ENCODE assay signal across 25 cellular contexts in the genomic region with DNA sequence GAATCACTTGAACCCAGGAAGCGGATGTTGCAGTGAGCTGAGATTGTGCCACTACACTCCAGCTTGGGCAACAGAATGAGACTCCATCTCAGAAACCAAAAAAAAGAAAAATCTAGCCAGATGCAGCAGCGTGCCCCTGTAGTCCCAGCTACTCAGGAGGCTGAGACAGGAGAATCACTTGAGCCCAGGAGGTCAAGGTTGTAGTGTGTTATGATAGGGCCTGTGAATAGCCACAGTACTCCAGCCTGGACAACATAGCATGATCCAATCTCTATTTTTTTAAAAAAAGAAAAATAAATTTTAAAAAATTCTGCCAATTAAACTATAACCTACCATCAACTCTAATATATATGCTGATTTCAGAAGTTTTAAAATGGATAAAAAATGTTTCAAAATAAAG. TPM values are rescaled to one million over a fixed set of nuclear protein-coding genes. Genes with fewer than 3 reads are reported as not detected.
DNase-seq lines count a peak whose midpoint lies in the region; ATAC-seq, FAIRE-seq and TF ChIP-seq lines count a peak whose summit lies in the region.
"Had no signal": no experiment of that assay in that cellular context is flagged by ENCODE, and none has a peak within 500 bp of the region (broad histone marks: within the 10 kb centered on the region; RNA-seq: fewer than 3 reads in every experiment).

No MANE protein-coding gene starts in this region.

- WGBS in mammary epithelial cell (ENCODE audit: low coverage, missing lambda C conversion rate): 100% methylated on average over 2 of the region's 2 CpGs
- 97% methylated on average over 2 of the region's 2 CpGs; no CpG with 5 or more reads in 1 of the 2 donors for WGBS in transverse colon (ENCODE audit: low coverage in 1 of 2), 2 donors

- intact Hi-C loops in MCF 10A (cut with micrococcal nuclease) (no loop called here), mammary epithelial cell (cut with micrococcal nuclease) (loop anchor here (1.0 kb wide), 1 partner anchor 15 kb away; no protein-coding TSS in a partner anchor), kidney (cut with DNase I) (no loop called here), transverse colon (cut with DNase I; ENCODE audit: low total_unique reads) (no loop called here)

- H2AFZ ChIP-seq in mammary epithelial cell (ENCODE audit: low read depth, low read length): no peak overlapping the region

- no peak overlapping the region for H3K4me2 ChIP-seq in mammary epithelial cell (ENCODE audit: insufficient read depth, low read depth, low read length)

- peaks cover 4% of the 10 kb centered on the region for H3K36me3 ChIP-seq in mammary epithelial cell (ENCODE audit: insufficient read depth, low read length)
- no peaks in the 10 kb centered on the region for H3K36me3 ChIP-seq in kidney (ENCODE audit: control insufficient read depth in 1 of 2, insufficient read depth in 2 of 2, low read length in 2 of 2)
- no peaks in the 10 kb centered on the region for H3K36me3 ChIP-seq in transverse colon
- H3K36me3 ChIP-seq in BE2C: no peaks in the 10 kb centered on the region
- H3K36me3 ChIP-seq: suprapubic skin had no signal

- H3K27me3 Mint-ChIP-seq in MCF 10A (ENCODE audit: insufficient read depth, unreplicated experiment): no peaks in the 10 kb centered on the region
- H3K27me3 Mint-ChIP-seq in WTC11 (ENCODE audit: low read depth): no peaks in the 10 kb centered on the region
- H3K27me3 Mint-ChIP-seq: activated CD8-positive, alpha-beta memory T cell treated with anti-CD3 and anti-CD28 coated beads, Interleukin-2, amount 10 ng/mL, durations not matched to agents 7 days and 5 days; activated naive CD8-positive, alpha-beta T cell treated with anti-CD3 and anti-CD28 coated beads, Interleukin-2, amount 50 U/mL, for 24 hours; CD4-positive, CD25-positive, alpha-beta regulatory T cell; effector memory CD8-positive, alpha-beta T cell; natural killer cell treated with Interleukin-12 subunit alpha and Interleukin-12 subunit beta and Interleukin-15 and Interleukin-18, amount 100 ng/mL, for 72 hours had no signal

- H3K4me1 ChIP-seq in mammary epithelial cell (ENCODE audit: insufficient read depth, low read length) (peaks cover 32% of the 10 kb centered on the region), kidney (ENCODE audit: control insufficient read depth in 1 of 2, insufficient read depth in 1 of 2, low read depth in 1 of 2, low read length in 2 of 2) (no peaks in the 10 kb centered on the region), transverse colon (peaks cover 3 to 30% (median 22%) of the 10 kb centered on the region in 4 donors), BE2C (no peaks in the 10 kb centered on the region)

- BruUV-seq in MCF 10A (replicated peaks; lab: Mats Ljungman, UMichigan): no TSS peak
- BruUV-seq in mammary epithelial cell (replicated peaks; lab: Mats Ljungman, UMichigan): no TSS peak

- H3K9me3 Mint-ChIP-seq in MCF 10A (ENCODE audit: unreplicated experiment) (no peaks in the 10 kb centered on the region), WTC11 (no peaks in the 10 kb centered on the region)
- H3K9me3 Mint-ChIP-seq: activated naive CD8-positive, alpha-beta T cell treated with anti-CD3 and anti-CD28 coated beads, Interleukin-2, amount 50 U/mL, for 24 hours; activated T-cell treated with anti-CD3 and anti-CD28 coated beads, Interleukin-2, amount 50 U/mL, for 4 hours; CD4-positive, CD25-positive, alpha-beta regulatory T cell; effector memory CD8-positive, alpha-beta T cell; natural killer cell treated with Interleukin-12 subunit alpha and Interleukin-12 subunit beta and Interleukin-15 and Interleukin-18, amount 100 ng/mL, for 72 hours had no signal

- TF ChIP-seq POLR2A in transverse colon (IDR thresholded peaks at IDR 0.05): no peak

- ATAC-seq in WTC11 (no peak), GM18867 (IDR thresholded peaks at IDR 0.05; ENCODE audit: unreplicated experiment) (no peak)
- ATAC-seq: activated CD8-positive, alpha-beta memory T cell treated with anti-CD3 and anti-CD28 coated beads, Interleukin-2, amount 10 ng/mL, durations not matched to agents 7 days and 5 days; activated naive CD8-positive, alpha-beta T cell treated with anti-CD3 and anti-CD28 coated beads, Interleukin-2, amount 50 U/mL, for 24 hours; activated T-cell treated with anti-CD3 and anti-CD28 coated beads, Interleukin-2, amount 50 U/mL, for 4 hours; effector memory CD8-positive, alpha-beta T cell; heart left ventricle; natural killer cell treated with Interleukin-12 subunit alpha and Interleukin-12 subunit beta and Interleukin-15 and Interleukin-18, amount 100 ng/mL, for 72 hours had no signal

- H3K4me3 ChIP-seq in mammary epithelial cell (replicated peaks in 1 of 3; ENCODE audit: insufficient read depth in 1 of 3, low read depth in 2 of 3, low read length in 3 of 3): no peak overlapping the region
- no peak overlapping the region for H3K4me3 ChIP-seq in kidney (ENCODE audit: low read length in 2 of 2)
- no peak overlapping the region for H3K4me3 ChIP-seq in transverse colon
- H3K4me3 ChIP-seq in BE2C (ENCODE audit: low read depth, low read length): no peak overlapping the region
- H3K4me3 ChIP-seq: heart left ventricle, suprapubic skin had no signal

- H4K20me1 ChIP-seq in mammary epithelial cell (ENCODE audit: insufficient read depth, low read length): no peaks in the 10 kb centered on the region

- POLR2A ChIA-PET in MCF 10A (lab: Yijun Ruan, JAX) (interaction anchor here (0.8 to 3.4 kb wide), 3 partner anchors 14 to 175 kb away, joined by 3 to 47 read pairs (median 4); no protein-coding TSS in a partner anchor), WTC11 (lab: Charles Lee) (interaction anchor here (0.6 kb wide), 1 partner anchor 99 kb away, joined by 3 read pairs; no protein-coding TSS in a partner anchor)

- CTCF ChIA-PET in MCF 10A (lab: Yijun Ruan, JAX) (interaction anchor here (0.6 to 1.1 kb wide), 3 partner anchors 80 to 165 kb away, joined by 3 to 5 read pairs (median 3); no protein-coding TSS in a partner anchor), mammary epithelial cell (lab: Charles Lee; ENCODE audit: low non-redundant PET) (interaction anchor here (0.6 kb wide), 1 partner anchor 13 kb away, joined by 3 read pairs; no protein-coding TSS in a partner anchor), WTC11 (lab: Charles Lee) (no interaction called here)

- peaks cover 26% of the 10 kb centered on the region for H3K4me1 Mint-ChIP-seq in MCF 10A (ENCODE audit: insufficient read depth, unreplicated experiment)
- H3K4me1 Mint-ChIP-seq in WTC11: peaks cover 83% of the 10 kb centered on the region

- H3K27ac Mint-ChIP-seq in MCF 10A (ENCODE audit: low read depth, unreplicated experiment) (peak overlapping the region; percentile 97), WTC11 (peak overlapping the region; percentile 98)
- H3K27ac Mint-ChIP-seq: activated CD8-positive, alpha-beta memory T cell treated with anti-CD3 and anti-CD28 coated beads, Interleukin-2, amount 10 ng/mL, durations not matched to agents 7 days and 5 days; activated naive CD8-positive, alpha-beta T cell treated with anti-CD3 and anti-CD28 coated beads, Interleukin-2, amount 50 U/mL, for 24 hours; CD4-positive, CD25-positive, alpha-beta regulatory T cell; effector memory CD8-positive, alpha-beta T cell; natural killer cell treated with Interleukin-12 subunit alpha and Interleukin-12 subunit beta and Interleukin-15 and Interleukin-18, amount 100 ng/mL, for 72 hours had no signal

- H3K4me3 Mint-ChIP-seq in MCF 10A (ENCODE audit: unreplicated experiment) (peak overlapping the region; percentile 68), WTC11 (no peak overlapping the region)
- H3K4me3 Mint-ChIP-seq: activated CD8-positive, alpha-beta memory T cell treated with anti-CD3 and anti-CD28 coated beads, Interleukin-2, amount 10 ng/mL, durations not matched to agents 7 days and 5 days; activated naive CD8-positive, alpha-beta T cell treated with anti-CD3 and anti-CD28 coated beads, Interleukin-2, amount 50 U/mL, for 24 hours; activated T-cell treated with anti-CD3 and anti-CD28 coated beads, Interleukin-2, amount 50 U/mL, for 4 hours; CD4-positive, CD25-positive, alpha-beta regulatory T cell; effector memory CD8-positive, alpha-beta T cell; natural killer cell treated with Interleukin-12 subunit alpha and Interleukin-12 subunit beta and Interleukin-15 and Interleukin-18, amount 100 ng/mL, for 72 hours had no signal

- no peak overlapping the region for H3K9ac ChIP-seq in mammary epithelial cell (ENCODE audit: insufficient read depth, low read length)
- H3K9ac ChIP-seq in kidney (ENCODE audit: low read length in 2 of 2): no peak overlapping the region
- H3K9ac ChIP-seq: SK-N-SH had no signal

- peak; percentile 38 for FAIRE-seq in kidney (lab: Jason Lieb, UNC)

- H3K79me2 ChIP-seq in mammary epithelial cell (ENCODE audit: insufficient read depth, low read length): peaks cover 65% of the 10 kb centered on the region

- H3K9me3 ChIP-seq in mammary epithelial cell (replicated peaks; ENCODE audit: insufficient read depth, low read length): no peaks in the 10 kb centered on the region
- H3K9me3 ChIP-seq in kidney (ENCODE audit: control insufficient read depth in 1 of 2, low read length in 2 of 2): no peaks in the 10 kb centered on the region
- no peaks in the 10 kb centered on the region for H3K9me3 ChIP-seq in transverse colon
- H3K9me3 ChIP-seq in BE2C: no peaks in the 10 kb centered on the region
- H3K9me3 ChIP-seq: heart left ventricle, SK-N-SH, suprapubic skin had no signal

- TF ChIP-seq EP300 in transverse colon (IDR thresholded peaks at IDR 0.05; ENCODE audit: low read depth): no peak

- H3K36me3 Mint-ChIP-seq in MCF 10A (ENCODE audit: insufficient read depth, unreplicated experiment) (peaks cover 4% of the 10 kb centered on the region), WTC11 (no peaks in the 10 kb centered on the region)
- H3K36me3 Mint-ChIP-seq: natural killer cell treated with Interleukin-12 subunit alpha and Interleukin-12 subunit beta and Interleukin-15 and Interleukin-18, amount 100 ng/mL, for 72 hours had no signal

- H3K27me3 ChIP-seq in mammary epithelial cell (ENCODE audit: insufficient read depth, low read length) (no peaks in the 10 kb centered on the region), transverse colon (no peaks in the 10 kb centered on the region), BE2C (no peaks in the 10 kb centered on the region)
- H3K27me3 ChIP-seq: heart left ventricle, suprapubic skin had no signal

- no peak overlapping the region for H3K27ac ChIP-seq in mammary epithelial cell (ENCODE audit: insufficient read depth, low read depth, low read length)
- no peak overlapping the region for H3K27ac ChIP-seq in kidney (ENCODE audit: low read depth in 2 of 2, low read length in 2 of 2)
- peak overlapping the region; percentile 59 to 77 (median 68) for H3K27ac ChIP-seq in transverse colon
- H3K27ac ChIP-seq: 22Rv1, heart left ventricle, suprapubic skin had no signal

- dilution Hi-C loops in mammary epithelial cell (cut with HindIII; ENCODE audit: low sequenced_read_pairs): no loop called here

- in situ Hi-C loops in mammary epithelial cell (cut with MboI; ENCODE audit: low sequenced_read_pairs in 2 of 2): no loop called here
- in situ Hi-C loops in transverse colon (cut with MboI; ENCODE audit: low pct_ligation_motif_present in 1 of 4, low pct_unique_long_range_greater_than_20kb in 1 of 4, low sequenced_read_pairs in 3 of 4): no loop called here

- DNase-seq in MCF 10A (ENCODE audit: unreplicated experiment) (no peak), mammary epithelial cell (no peak), WTC11 (ENCODE audit: low spot score) (no peak), kidney (no peak), transverse colon (no peak), BE2C (no peak)
- no peak for DNase-seq in activated CD8-positive, alpha-beta memory T cell treated with anti-CD3 and anti-CD28 coated beads for 24 hours
- DNase-seq: activated CD4-positive, CD25-positive, alpha-beta regulatory T cell; activated CD8-positive, alpha-beta memory T cell treated with anti-CD3 and anti-CD28 coated beads, Interleukin-2, amount 10 ng/mL, durations not matched to agents 7 days and 5 days; activated naive CD8-positive, alpha-beta T cell treated with anti-CD3 and anti-CD28 coated beads, Interleukin-2, amount 50 U/mL, for 24 hours; activated T-cell treated with anti-CD3 and anti-CD28 coated beads, Interleukin-2, amount 50 U/mL, for 4 hours; Calu3; CD4-positive, CD25-positive, alpha-beta regulatory T cell; DMS79 treated with DMSO at 0.1 percent for 48 hours; effector memory CD8-positive, alpha-beta T cell; GOT3; heart left ventricle; NCI-H82; RPMI8226; SK-N-SH; stimulated activated naive CD4-positive, alpha-beta T cell treated with Interleukin-2 at 50 U/mL for 16 hours had no signal

- TF ChIP-seq CTCF in MCF 10A (IDR thresholded peaks at IDR 0.05; ENCODE audit: unreplicated experiment): no peak
- TF ChIP-seq CTCF in mammary epithelial cell (conservative IDR thresholded peaks at IDR 0.05 in 1 of 2, IDR thresholded peaks at IDR 0.05 in 1 of 2; ENCODE audit: extremely low read depth in 1 of 2, insufficient read depth in 1 of 2, low read depth in 1 of 2, low read length in 2 of 2): no peak
- no peak for TF ChIP-seq CTCF in WTC11 (IDR thresholded peaks at IDR 0.05)
- TF ChIP-seq CTCF in kidney (IDR thresholded peaks at IDR 0.05; ENCODE audit: borderline replicate concordance, extremely low read depth, insufficient read depth): no peak
- TF ChIP-seq CTCF in transverse colon (IDR thresholded peaks at IDR 0.05): no peak
- no peak for TF ChIP-seq CTCF in BE2C (IDR thresholded peaks at IDR 0.05; ENCODE audit: low read depth, low read length)

RNA-seq across cellular contexts. Expression of gene PHLPP2, which starts 15.8 kb away (rescaled TPM):
- 10.5 and 10.9 TPM in 2 replicates for total RNA-seq in MCF 10A (2022)
- total RNA-seq in mammary epithelial cell: 10 to 100 TPM; 11.0 to 16.8 TPM
- polyA plus RNA-seq in mammary epithelial cell: 6.5 TPM
- 19.8 TPM for polyA minus RNA-seq in mammary epithelial cell
- total RNA-seq in WTC11 (2021): 19.1 to 29.3 TPM (median 19.2 TPM) in 3 replicates
- total RNA-seq in kidney: 7.1 TPM
- 2.8 TPM for polyA plus RNA-seq in kidney (ENCODE audit: insufficient read depth, low read depth, low replicate concordance)
- total RNA-seq in transverse colon: 10 to 100 TPM; 50.5 to 98.4 (median 89.6) TPM
- polyA plus RNA-seq in BE2C (2012; ENCODE audit: insufficient read depth, insufficient read length, low read depth): 0.57 TPM

Comparison
In these comparisons a context has a peak if more than half of its experiments do, and no peak if none do; other contexts are left out.
1. H3K27ac ChIP-seq: peak in transverse colon (4 of 4); none in mammary epithelial cell (single experiment) and kidney (0 of 2).